ENCODE assay signal across 9 cellular contexts in genomic region chr1:111505641-111506119, GRCh38. TPM values are rescaled to one million over a fixed set of nuclear protein-coding genes. Genes with fewer than 3 reads are reported as not detected.
DNase-seq lines count a peak whose midpoint lies in the region; ATAC-seq, FAIRE-seq and TF ChIP-seq lines count a peak whose summit lies in the region.
"Had no signal": no experiment of that assay in that cellular context is flagged by ENCODE, and none has a peak within 500 bp of the region (broad histone marks: within the 10 kb centered on the region; RNA-seq: fewer than 3 reads in every experiment).

No MANE protein-coding gene starts in this region.

- no peak for TF ChIP-seq CTCF in GM12878 (IDR thresholded peaks at IDR 0.05 in 2 of 3, conservative IDR thresholded peaks at IDR 0.05 in 1 of 3; ENCODE audit: control insufficient read depth in 2 of 3, extremely low read depth in 1 of 3, insufficient read depth in 1 of 3, low read depth in 3 of 3, low read length in 3 of 3)
- TF ChIP-seq CTCF in SK-N-SH (IDR thresholded peaks at IDR 0.05) = no peak

- BruUV-seq in GM12878 (replicated peaks; lab: Mats Ljungman, UMichigan) = no TSS peak

- POLR2A ChIA-PET in GM12878 (lab: Charles Lee) (no interaction called here), SK-N-SH (lab: Yijun Ruan, JAX) (no interaction called here)

- H3K4me3 ChIP-seq in GM08714 (ENCODE audit: low read length) (peak overlapping the region; percentile 14; the same call in 1 of the 2 replicates), GM12878 (peak overlapping the region; percentile 39; the same call in 1 of the 2 replicates), SK-N-SH (ENCODE audit: low read depth in 2 of 2, low read length in 1 of 2) (no peak overlapping the region)

- intact Hi-C loops in GM12878 (cut with micrococcal nuclease; ENCODE audit: unreplicated experiment) = loop anchor here (2.0 to 5.0 kb wide), 3 partner anchors 58 to 283 kb away; partner anchors contain the start of genes ATP5PB and WDR77

- H3K9ac ChIP-seq in GM12878 (ENCODE audit: control insufficient read depth, insufficient read depth, low read length) (peak overlapping the region; percentile 48), SK-N-SH (no peak overlapping the region)

- TF ChIP-seq EP300 in GM12878 (IDR thresholded peaks at IDR 0.05; ENCODE audit: borderline replicate concordance in 1 of 2, control insufficient read depth in 1 of 2, low read depth in 2 of 2, low read length in 2 of 2) (peak in 1 of 2 experiments; percentile 71; a peak in 2 of 4 replicates), SK-N-SH (IDR thresholded peaks at IDR 0.05; ENCODE audit: borderline replicate concordance in 1 of 2, low read depth in 1 of 2, low read length in 1 of 2) (no peak)

- in situ Hi-C loops in GM12878 (cut with MboI) = loop anchor here (5.0 to 10.0 kb wide), 2 partner anchors 142 to 249 kb away; partner anchors contain the start of gene DDX20

- H4K20me1 ChIP-seq in GM12878 (ENCODE audit: control insufficient read depth, insufficient read depth) (no peaks in the 10 kb centered on the region), SK-N-SH (ENCODE audit: insufficient read depth) (no peaks in the 10 kb centered on the region)

- no peak for TF ChIP-seq RAD21 in GM12878 (IDR thresholded peaks at IDR 0.05; ENCODE audit: insufficient read depth, low read depth, low read length)
- TF ChIP-seq RAD21 in SK-N-SH (IDR thresholded peaks at IDR 0.05; ENCODE audit: low read length) = no peak

- H3K4me2 ChIP-seq in GM12878 (ENCODE audit: control insufficient read depth, insufficient read depth) (peak overlapping the region; percentile 78), SK-N-SH (no peak overlapping the region)

- peaks cover 58% of the 10 kb centered on the region for H3K4me1 ChIP-seq in GM12878 (ENCODE audit: control insufficient read depth, insufficient read depth, low read length)
- H3K4me1 ChIP-seq in SK-N-SH (ENCODE audit: control insufficient read depth in 1 of 2, insufficient read depth in 2 of 2, low read depth in 1 of 2, low read length in 1 of 2) = peaks cover 8 to 9% of the 10 kb centered on the region in 2 experiments; a peak in 2 of 4 replicates

- ATAC-seq in GM19438 (IDR thresholded peaks at IDR 0.05; ENCODE audit: low read depth, unreplicated experiment) = peak; percentile 54
- ATAC-seq in HG03442 (IDR thresholded peaks at IDR 0.05; ENCODE audit: unreplicated experiment) = peak; percentile 51
- peak; percentile 74 for ATAC-seq in GM12878

- H3K9me3 ChIP-seq in GM12878 (replicated peaks; ENCODE audit: control insufficient read depth, insufficient read depth, low read length) (no peaks in the 10 kb centered on the region), SK-N-SH (no peaks in the 10 kb centered on the region)

- peak; percentile 66 for TF ChIP-seq POLR2A in GM12878 (IDR thresholded peaks at IDR 0.05; ENCODE audit: low read depth, low read length)

- RAD21 ChIA-PET in GM12878 (lab: Charles Lee; ENCODE audit: unreplicated experiment) = interaction anchor here (1.1 to 4.6 kb wide), 10 partner anchors 11 to 255 kb away, joined by 3 to 105 read pairs (median 49); partner anchors contain the start of genes C1orf162 and DDX20

- no peaks in the 10 kb centered on the region for H3F3A ChIP-seq in SK-N-SH (replicated peaks; ENCODE audit: insufficient read depth)

- CTCF ChIA-PET in GM12878 (lab: Yijun Ruan, JAX) = interaction anchor here (2.6 to 6.9 kb wide), 11 partner anchors 9 to 263 kb away, joined by 8 to 109 read pairs (median 59); no protein-coding TSS in a partner anchor
- CTCF ChIA-PET in SK-N-SH (lab: Yijun Ruan, JAX) = interaction anchor here (3.4 to 5.3 kb wide), 4 partner anchors 9 to 262 kb away, joined by 36 to 64 read pairs (median 46); no protein-coding TSS in a partner anchor

- FAIRE-seq in GM12878 (lab: Jason Lieb, UNC) = peak; percentile 97

- SMC1A ChIA-PET in GM12878 (lab: Charles Lee; ENCODE audit: uncharacterized antibody, unreplicated experiment) = interaction anchor here (0.5 to 8.2 kb wide), 10 partner anchors 13 to 243 kb away, joined by 3 to 128 read pairs (median 56); partner anchors contain the start of gene RAP1A

- WGBS in GM12878 (ENCODE audit: insufficient coverage, insufficient replicate concordance, low lambda C conversion rate, missing lambda C conversion rate) = 1% methylated on average over 6 of the region's 6 CpGs
- 74% methylated on average over 5 of the region's 6 CpGs for WGBS in SK-N-SH (ENCODE audit: low lambda C conversion rate)

- H3K79me2 ChIP-seq in GM12878 (ENCODE audit: control insufficient read depth, insufficient read depth, low read length) (peaks cover 2% of the 10 kb centered on the region; the same call in 1 of the 2 replicates), SK-N-SH (ENCODE audit: insufficient read depth) (no peaks in the 10 kb centered on the region)

- H3K27me3 ChIP-seq in GM12878 (replicated peaks in 1 of 2; ENCODE audit: control insufficient read depth in 2 of 2, insufficient read depth in 2 of 2, low read length in 1 of 2) (no peaks in the 10 kb centered on the region), SK-N-SH (ENCODE audit: insufficient read depth) (no peaks in the 10 kb centered on the region; the same call in 1 of the 2 replicates)

- DNase-seq in GM12878 (ENCODE audit: low read depth, low spot score) (no peak), NCI-H2196 treated with DMSO at 0.1 percent for 48 hours (lab: John Stamatoyannopoulos, UW; ENCODE audit: unreplicated experiment) (no peak), NCI-H2081 (lab: John Stamatoyannopoulos, UW) (no peak), SK-N-SH (no peak), HK-2 (ENCODE audit: unreplicated experiment) (no peak)

- H3K36me3 ChIP-seq in GM12878 (ENCODE audit: control insufficient read depth in 2 of 2, insufficient read depth in 2 of 2, low read length in 1 of 2) (no peaks in the 10 kb centered on the region), SK-N-SH (replicated peaks in 1 of 2; ENCODE audit: control insufficient read depth in 1 of 2, insufficient read depth in 2 of 2, low read length in 1 of 2) (no peaks in the 10 kb centered on the region)

- peak overlapping the region; percentile 66 for H2AFZ ChIP-seq in GM12878 (ENCODE audit: control insufficient read depth, low read depth, low read length)
- no peak overlapping the region for H2AFZ ChIP-seq in SK-N-SH (ENCODE audit: low read depth)

- H3K27ac ChIP-seq in GM12878 (ENCODE audit: control insufficient read depth, insufficient read depth) = peak overlapping the region; percentile 87
- no peak overlapping the region for H3K27ac ChIP-seq in SK-N-SH (ENCODE audit: low read depth in 2 of 2, low read length in 1 of 2)

- H3K9me2 ChIP-seq in SK-N-SH = no peaks in the 10 kb centered on the region

RNA-seq across cellular contexts. Expression of gene ADORA3, which starts 2.2 kb away (rescaled TPM):
- not detected in 2 replicates for total RNA-seq in GM12878 (2013; cell fraction: nucleolus; rRNA removed)
- total RNA-seq in GM12878 (2014; rRNA removed) = 0.17 and 0.27 TPM in 2 replicates
- 0.18 and 0.32 TPM in 2 replicates for total RNA-seq in GM12878 (2014; rRNA removed; fragmentation: Illumina TruSeq; extraction: Trizol)
- 0.18 TPM in 1 of 2 replicates, not detected in the other for total RNA-seq in GM12878 (2021)
- 0.16 TPM for polyA plus RNA-seq in GM12878 (2011; ENCODE audit: low read depth)
- polyA plus RNA-seq in GM12878 (2011; rRNA removed) = 0.20 and 0.88 TPM in 2 replicates
- 0.08 and 0.19 TPM in 2 replicates for polyA plus RNA-seq in GM12878 (2011; cell fraction: cytosol; rRNA removed)
- polyA plus RNA-seq in GM12878 (2011; cell fraction: nucleus; rRNA removed) = 0.21 and 0.67 TPM in 2 replicates
- 0.06 and 0.15 TPM in 2 replicates for polyA plus RNA-seq in GM12878 (2012)
- 0.29 TPM in 1 of 2 replicates, not detected in the other for polyA plus RNA-seq in GM12878 (2014; fragmentation: Illumina TruSeq; extraction: Trizol)
- under 1 TPM in 1 of 2 experiments, not detected in 1; 0.18 TPM for polyA plus RNA-seq in GM12878 (2014; fragmentation: Nextera tagmentation; extraction: Ambion mirVana)
- polyA plus RNA-seq in GM12878 (2014; rRNA removed) = 0.06 and 0.22 TPM in 2 replicates
- under 1 TPM in 1 of 2 experiments, not detected in 1; 0.14 TPM for polyA plus RNA-seq in GM12878 (2016; fragmentation: Nextera tagmentation; extraction: Ambion mirVana)
- polyA minus RNA-seq in GM12878 (2011; rRNA and poly(A)+ RNA removed) = not detected in 2 replicates
- not detected in 2 replicates for polyA minus RNA-seq in GM12878 (2011; cell fraction: cytosol; rRNA and poly(A)+ RNA removed)
- 0.24 and 0.29 TPM in 2 replicates for polyA minus RNA-seq in GM12878 (2011; cell fraction: nucleus; rRNA and poly(A)+ RNA removed)
- not detected in 2 replicates for polyA plus RNA-seq in SK-N-SH (2012; rRNA removed)
- not detected in 2 replicates for polyA plus RNA-seq in SK-N-SH (2012; cell fraction: cytosol; rRNA removed)
- not detected in 2 replicates for polyA plus RNA-seq in SK-N-SH (2012; cell fraction: nucleus; rRNA removed)
- total RNA-seq: mononuclear cell had no signal

RNA-seq across cellular contexts. Expression of gene TMIGD3, which starts 2.2 kb away (rescaled TPM):
- 0.35 TPM in 1 of 2 replicates, not detected in the other for total RNA-seq in GM12878 (2013; cell fraction: nucleolus; rRNA removed)
- total RNA-seq in GM12878 (2014; rRNA removed) = 0.17 TPM in 1 of 2 replicates, not detected in the other
- not detected in 2 replicates for total RNA-seq in GM12878 (2014; rRNA removed; fragmentation: Illumina TruSeq; extraction: Trizol)
- 0.13 TPM in 1 of 2 replicates, not detected in the other for total RNA-seq in GM12878 (2021)
- polyA plus RNA-seq in GM12878 (2011; ENCODE audit: low read depth) = not detected
- not detected in 2 replicates for polyA plus RNA-seq in GM12878 (2011; rRNA removed)
- 0.07 TPM in 1 of 2 replicates, not detected in the other for polyA plus RNA-seq in GM12878 (2011; cell fraction: cytosol; rRNA removed)
- 0.10 and 0.13 TPM in 2 replicates for polyA plus RNA-seq in GM12878 (2011; cell fraction: nucleus; rRNA removed)
- not detected in 2 replicates for polyA plus RNA-seq in GM12878 (2012)
- polyA plus RNA-seq in GM12878 (2014; fragmentation: Illumina TruSeq; extraction: Trizol) = not detected in 2 replicates
- not detected for polyA plus RNA-seq in GM12878 (2014; fragmentation: Nextera tagmentation; extraction: Ambion mirVana)
- polyA plus RNA-seq in GM12878 (2014; rRNA removed) = 0.11 TPM in 1 of 2 replicates, not detected in the other
- not detected for polyA plus RNA-seq in GM12878 (2016; fragmentation: Nextera tagmentation; extraction: Ambion mirVana)
- 0.15 TPM in 1 of 2 replicates, not detected in the other for polyA minus RNA-seq in GM12878 (2011; rRNA and poly(A)+ RNA removed)
- not detected in 2 replicates for polyA minus RNA-seq in GM12878 (2011; cell fraction: cytosol; rRNA and poly(A)+ RNA removed)
- polyA minus RNA-seq in GM12878 (2011; cell fraction: nucleus; rRNA and poly(A)+ RNA removed) = not detected in 2 replicates
- not detected in 2 replicates for polyA plus RNA-seq in SK-N-SH (2012; rRNA removed)
- not detected in 2 replicates for polyA plus RNA-seq in SK-N-SH (2012; cell fraction: cytosol; rRNA removed)
- not detected in 2 replicates for polyA plus RNA-seq in SK-N-SH (2012; cell fraction: nucleus; rRNA removed)
- total RNA-seq: mononuclear cell had no signal

RNA-seq across cellular contexts. Expression of gene C1orf162, which starts 31.9 kb away (rescaled TPM):
- 7.2 and 7.6 TPM in 2 replicates for total RNA-seq in GM12878 (2013; cell fraction: nucleolus; rRNA removed)
- total RNA-seq in GM12878 (2014; rRNA removed) (3.0 and 3.2 TPM in 2 replicates), GM12878 (2014; rRNA removed; fragmentation: Illumina TruSeq; extraction: Trizol) (4.7 and 5.7 TPM in 2 replicates), GM12878 (2021) (3.9 and 4.0 TPM in 2 replicates)
- 2.1 TPM for polyA plus RNA-seq in GM12878 (2011; ENCODE audit: low read depth)
- polyA plus RNA-seq in GM12878 (2011; rRNA removed) (2.4 TPM in 2 replicates), GM12878 (2014; fragmentation: Illumina TruSeq; extraction: Trizol) (8.8 and 11.3 TPM in 2 replicates), GM12878 (2014; fragmentation: Nextera tagmentation; extraction: Ambion mirVana) (10 to 100 TPM in 1 of 2 experiments, 1 to 10 TPM in 1; 8.1 to 11.1 TPM), GM12878 (2014; rRNA removed) (4.5 and 4.6 TPM in 2 replicates), GM12878 (2016; fragmentation: Nextera tagmentation; extraction: Ambion mirVana) (1 to 10 TPM; 3.3 to 3.4 TPM), SK-N-SH (2012; rRNA removed) (0.13 and 0.16 TPM in 2 replicates)
- polyA plus RNA-seq in GM12878 (2011; cell fraction: cytosol; rRNA removed) = 0.90 and 1.2 TPM in 2 replicates
- polyA plus RNA-seq in GM12878 (2011; cell fraction: nucleus; rRNA removed) = 5.7 and 7.8 TPM in 2 replicates
- 0.81 and 1.0 TPM in 2 replicates for polyA plus RNA-seq in GM12878 (2012)
- polyA minus RNA-seq in GM12878 (2011; rRNA and poly(A)+ RNA removed) = 0.26 and 1.0 TPM in 2 replicates
- 0.52 TPM in 1 of 2 replicates, not detected in the other for polyA minus RNA-seq in GM12878 (2011; cell fraction: cytosol; rRNA and poly(A)+ RNA removed)
- 1.1 and 1.7 TPM in 2 replicates for polyA minus RNA-seq in GM12878 (2011; cell fraction: nucleus; rRNA and poly(A)+ RNA removed)
- 0.04 and 0.08 TPM in 2 replicates for polyA plus RNA-seq in SK-N-SH (2012; cell fraction: cytosol; rRNA removed)
- polyA plus RNA-seq in SK-N-SH (2012; cell fraction: nucleus; rRNA removed) = 1.3 and 1.4 TPM in 2 replicates

RNA-seq across cellular contexts. Expression of gene ATP5PB, which starts 56.4 kb away (rescaled TPM):
- total RNA-seq in GM12878 (2013; cell fraction: nucleolus; rRNA removed) = 42.7 and 50.3 TPM in 2 replicates
- total RNA-seq in GM12878 (2014; rRNA removed) (475 and 625 TPM in 2 replicates), GM12878 (2014; rRNA removed; fragmentation: Illumina TruSeq; extraction: Trizol) (578 and 594 TPM in 2 replicates), GM12878 (2021) (380 and 389 TPM in 2 replicates)
- polyA plus RNA-seq in GM12878 (2011; ENCODE audit: low read depth) = 268 TPM
- polyA plus RNA-seq in GM12878 (2011; rRNA removed) (728 and 857 TPM in 2 replicates), GM12878 (2014; fragmentation: Illumina TruSeq; extraction: Trizol) (627 and 753 TPM in 2 replicates), GM12878 (2014; fragmentation: Nextera tagmentation; extraction: Ambion mirVana) (1,000 to 10,000 TPM; 1,250 to 1,760 TPM), GM12878 (2014; rRNA removed) (503 and 598 TPM in 2 replicates), GM12878 (2016; fragmentation: Nextera tagmentation; extraction: Ambion mirVana) (100 to 1,000 TPM; 859 to 866 TPM), SK-N-SH (2012; rRNA removed) (177 and 216 TPM in 2 replicates)
- polyA plus RNA-seq in GM12878 (2011; cell fraction: cytosol; rRNA removed) = 362 and 444 TPM in 2 replicates
- polyA plus RNA-seq in GM12878 (2011; cell fraction: nucleus; rRNA removed) = 185 and 197 TPM in 2 replicates
- 315 and 389 TPM in 2 replicates for polyA plus RNA-seq in GM12878 (2012)
- polyA minus RNA-seq in GM12878 (2011; rRNA and poly(A)+ RNA removed) = 180 and 268 TPM in 2 replicates
- polyA minus RNA-seq in GM12878 (2011; cell fraction: cytosol; rRNA and poly(A)+ RNA removed) = 93.7 and 121 TPM in 2 replicates
- 12.6 and 16.7 TPM in 2 replicates for polyA minus RNA-seq in GM12878 (2011; cell fraction: nucleus; rRNA and poly(A)+ RNA removed)
- polyA plus RNA-seq in SK-N-SH (2012; cell fraction: cytosol; rRNA removed) = 270 and 316 TPM in 2 replicates
- polyA plus RNA-seq in SK-N-SH (2012; cell fraction: nucleus; rRNA removed) = 52.8 and 96.8 TPM in 2 replicates

RNA-seq across cellular contexts. Expression of gene WDR77, which starts 56.6 kb away (rescaled TPM):
- 19.3 and 27.3 TPM in 2 replicates for total RNA-seq in GM12878 (2013; cell fraction: nucleolus; rRNA removed)
- total RNA-seq in GM12878 (2014; rRNA removed) = 75.3 and 79.8 TPM in 2 replicates
- total RNA-seq in GM12878 (2014; rRNA removed; fragmentation: Illumina TruSeq; extraction: Trizol) = 38.6 and 40.2 TPM in 2 replicates
- total RNA-seq in GM12878 (2021) = 57.5 and 61.5 TPM in 2 replicates
- polyA plus RNA-seq in GM12878 (2011; ENCODE audit: low read depth) = 27.3 TPM
- 60.0 and 113 TPM in 2 replicates for polyA plus RNA-seq in GM12878 (2011; rRNA removed)
- polyA plus RNA-seq in GM12878 (2011; cell fraction: cytosol; rRNA removed) = 122 and 132 TPM in 2 replicates
- 155 and 168 TPM in 2 replicates for polyA plus RNA-seq in GM12878 (2011; cell fraction: nucleus; rRNA removed)
- polyA plus RNA-seq in GM12878 (2012) = 22.4 and 28.9 TPM in 2 replicates
- 69.9 and 72.1 TPM in 2 replicates for polyA plus RNA-seq in GM12878 (2014; fragmentation: Illumina TruSeq; extraction: Trizol)
- polyA plus RNA-seq in GM12878 (2014; fragmentation: Nextera tagmentation; extraction: Ambion mirVana) = 10 to 100 TPM; 12.7 to 34.1 TPM
- polyA plus RNA-seq in GM12878 (2014; rRNA removed) = 56.8 and 64.3 TPM in 2 replicates
- 100 to 1,000 TPM; 153 to 167 TPM for polyA plus RNA-seq in GM12878 (2016; fragmentation: Nextera tagmentation; extraction: Ambion mirVana)
- polyA minus RNA-seq in GM12878 (2011; rRNA and poly(A)+ RNA removed) = 114 and 143 TPM in 2 replicates
- polyA minus RNA-seq in GM12878 (2011; cell fraction: cytosol; rRNA and poly(A)+ RNA removed) = 22.1 and 30.8 TPM in 2 replicates
- 29.0 and 38.2 TPM in 2 replicates for polyA minus RNA-seq in GM12878 (2011; cell fraction: nucleus; rRNA and poly(A)+ RNA removed)
- 97.1 and 131 TPM in 2 replicates for polyA plus RNA-seq in SK-N-SH (2012; rRNA removed)
- 76.2 and 101 TPM in 2 replicates for polyA plus RNA-seq in SK-N-SH (2012; cell fraction: cytosol; rRNA removed)
- polyA plus RNA-seq in SK-N-SH (2012; cell fraction: nucleus; rRNA removed) = 203 and 254 TPM in 2 replicates

Comparison
In these comparisons a context has a peak if more than half of its experiments do, and no peak if none do; other contexts are left out.
1. H3K4me3 ChIP-seq: peak in GM08714 (single experiment) and GM12878 (single experiment); none in SK-N-SH (0 of 2).
2. Peak in every context shown above with its lines, with median percentiles within 50 percentile points of each other: ATAC-seq.